8 cellular contexts compared by ENCODE assay signal in genomic region chr4:86939737-86940141, GRCh38. TPM values are rescaled to one million over a fixed set of nuclear protein-coding genes. Genes with fewer than 3 reads are reported as not detected.
A peak's percentile ranks its signal among the peaks of the same experiment; 100 is the strongest.
DNase-seq lines count a peak whose midpoint lies in the region; ATAC-seq and TF ChIP-seq lines count a peak whose summit lies in the region.

No MANE protein-coding gene starts in this region.

- ATAC-seq in GM18508 (IDR thresholded peaks at IDR 0.05; ENCODE audit: insufficient read depth, unreplicated experiment): peak; percentile 59
- ATAC-seq in GM21737 (IDR thresholded peaks at IDR 0.05; ENCODE audit: unreplicated experiment): peak; percentile 50

- no peaks in the 10 kb centered on the region for H3K9me2 ChIP-seq in Loucy (replicated peaks; ENCODE audit: low read depth, low read length)
- H3K9me2 ChIP-seq in hepatocyte (replicated peaks; ENCODE audit: insufficient read depth): no peaks in the 10 kb centered on the region

- H3K4me1 Mint-ChIP-seq in glutamatergic neuron (ENCODE audit: low read depth, unreplicated experiment): peaks cover 6% of the 10 kb centered on the region

- H3K4me3 Mint-ChIP-seq in glutamatergic neuron (ENCODE audit: unreplicated experiment): no peak overlapping the region

- H3K4me1 ChIP-seq in Loucy (ENCODE audit: insufficient read depth, low read length, poor library complexity, severe bottlenecking): peaks cover 64% of the 10 kb centered on the region
- peaks cover 33% of the 10 kb centered on the region for H3K4me1 ChIP-seq in hepatocyte (ENCODE audit: insufficient read depth)

- H3K9me3 ChIP-seq in Loucy (ENCODE audit: insufficient read depth, low read depth, low read length) (no peaks in the 10 kb centered on the region), hepatocyte (ENCODE audit: low read depth) (no peaks in the 10 kb centered on the region)

- TF ChIP-seq CTCF in Loucy (conservative IDR thresholded peaks at IDR 0.05; ENCODE audit: low read length) (no peak), hepatocyte (IDR thresholded peaks at IDR 0.05; ENCODE audit: poor library complexity) (no peak), glutamatergic neuron (IDR thresholded peaks at IDR 0.05; ENCODE audit: partially characterized antibody, unreplicated experiment) (no peak)

- H4K20me1 ChIP-seq in Loucy (ENCODE audit: insufficient read depth, low read length, poor library complexity, severe bottlenecking) (peaks cover 17% of the 10 kb centered on the region), hepatocyte (ENCODE audit: insufficient read depth, poor library complexity, severe bottlenecking) (no peaks in the 10 kb centered on the region)

- DNase-seq in hepatocyte (ENCODE audit: low spot score): no peak
- DNase-seq in glutamatergic neuron: no peak
- no peak for DNase-seq in NCI-H2227 treated with DMSO at 0.1 percent for 48 hours (lab: John Stamatoyannopoulos, UW)
- DNase-seq in NCI-H1092 treated with DMSO at 0.1 percent for 48 hours (lab: John Stamatoyannopoulos, UW): no peak
- no peak for DNase-seq in SHP77 treated with DMSO at 0.1 percent for 48 hours (lab: John Stamatoyannopoulos, UW)

- no peaks in the 10 kb centered on the region for H3K27me3 ChIP-seq in Loucy (ENCODE audit: insufficient read depth, low read length, poor library complexity, severe bottlenecking)
- no peaks in the 10 kb centered on the region for H3K27me3 ChIP-seq in hepatocyte

- peak overlapping the region; percentile 63 for H3K27ac ChIP-seq in hepatocyte

- H3K27me3 Mint-ChIP-seq in glutamatergic neuron (ENCODE audit: unreplicated experiment): peaks cover 10% of the 10 kb centered on the region

- no peaks in the 10 kb centered on the region for H3K9me3 Mint-ChIP-seq in glutamatergic neuron (ENCODE audit: unreplicated experiment)

- H3K79me2 ChIP-seq in Loucy (ENCODE audit: insufficient read depth, low read length) (peaks cover 93% of the 10 kb centered on the region), hepatocyte (peaks cover 73% of the 10 kb centered on the region)

- 66% methylated on average over 5 of the region's 5 CpGs for WGBS in hepatocyte (ENCODE audit: low lambda C conversion rate, missing lambda C conversion rate)

- H3K36me3 ChIP-seq in Loucy (ENCODE audit: insufficient read depth, low read length) (no peaks in the 10 kb centered on the region), hepatocyte (replicated peaks; ENCODE audit: insufficient read depth, low read depth) (no peaks in the 10 kb centered on the region)

- H3K36me3 Mint-ChIP-seq in glutamatergic neuron (ENCODE audit: unreplicated experiment): no peaks in the 10 kb centered on the region

- H3K4me3 ChIP-seq in Loucy (ENCODE audit: low read length, poor library complexity, severe bottlenecking) (peak overlapping the region; percentile 78), hepatocyte (no peak overlapping the region)

- no peaks in the 10 kb centered on the region for H3F3A ChIP-seq in Loucy (ENCODE audit: low read depth)

- H3K27ac Mint-ChIP-seq in glutamatergic neuron (ENCODE audit: unreplicated experiment): no peak overlapping the region

- H2AFZ ChIP-seq in Loucy (ENCODE audit: low read length): no peak overlapping the region
- no peak overlapping the region for H2AFZ ChIP-seq in hepatocyte

- H3K4me2 ChIP-seq in Loucy (ENCODE audit: low read depth, low read length, poor library complexity, severe bottlenecking) (peak overlapping the region; percentile 93), hepatocyte (peak overlapping the region; percentile 85)

- H3K9ac ChIP-seq in Loucy (ENCODE audit: low read depth, low read length, poor library complexity, severe bottlenecking): peak overlapping the region; percentile 81

RNA-seq across cellular contexts. Expression of gene AFF1, which starts 4.9 kb away (rescaled TPM):
- total RNA-seq in hepatocyte (36.1 and 38.7 TPM in 2 replicates), glutamatergic neuron (ENCODE audit: unreplicated experiment) (42.5 TPM)
- polyA plus RNA-seq in hepatocyte: 28.7 and 31.9 TPM in 2 replicates

RNA-seq across cellular contexts. Expression of gene C4orf36, which starts 47.5 kb away (rescaled TPM):
- 1.2 and 1.3 TPM in 2 replicates for total RNA-seq in hepatocyte
- 2.0 and 2.3 TPM in 2 replicates for polyA plus RNA-seq in hepatocyte
- total RNA-seq in glutamatergic neuron (ENCODE audit: unreplicated experiment): not detected
